2 cellular contexts compared by ENCODE assay signal in the genomic region with DNA sequence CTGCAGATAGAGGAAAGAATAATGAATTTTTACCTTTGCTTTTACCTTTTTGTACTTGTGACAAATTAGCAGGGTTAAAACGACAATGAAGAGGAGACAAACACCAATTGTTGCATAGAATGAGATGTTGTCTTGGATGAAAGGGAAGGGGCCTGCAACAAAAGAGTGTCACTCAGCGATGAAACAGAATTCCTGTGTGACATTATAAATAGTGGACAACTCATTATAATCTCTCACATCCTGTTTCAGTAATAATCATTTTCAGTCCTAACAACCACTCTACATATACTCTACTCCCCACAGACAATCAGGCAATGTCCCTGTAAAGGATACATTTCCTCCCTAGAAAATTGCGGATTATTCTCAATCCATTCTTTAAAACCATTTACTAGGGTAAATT.
A peak's percentile ranks its signal among the peaks of the same experiment; 100 is the strongest.
TF ChIP-seq lines count a peak whose summit lies in the region.

No MANE protein-coding gene starts in this region.

TF ChIP-seq in GM12891, 5 proteins besides CTCF, POLR2A, EP300 and RAD21:
- TF ChIP-seq PAX5 (IDR thresholded peaks at IDR 0.05; ENCODE audit: insufficient read depth, low read length, severe bottlenecking) (no peak), SPI1 (IDR thresholded peaks at IDR 0.05; ENCODE audit: low read depth, low read length) (peak; percentile 56; the same call in 1 of the 2 replicates)
TF ChIP-seq in GM12891: peak in this region for 1.

TF ChIP-seq in GM12878, 131 proteins besides CTCF, POLR2A, EP300 and RAD21:
- TF ChIP-seq NFXL1 (IDR thresholded peaks at IDR 0.05; ENCODE audit: borderline replicate concordance) (no peak), IKZF1 (conservative IDR thresholded peaks at IDR 0.05) (peak; percentile 44; the same call in 1 of the 2 replicates), NR2C1 (IDR thresholded peaks at IDR 0.05) (no peak), PAX8 (IDR thresholded peaks at IDR 0.05) (no peak), NFIC (IDR thresholded peaks at IDR 0.05; ENCODE audit: low read depth, low read length) (0 out of 2 replicates have a peak, but pooled peaks have one; percentile 9), IKZF2 (IDR thresholded peaks at IDR 0.05) (peak; percentile 49 to 66; a peak in 3 of 4 replicates), BMI1 (IDR thresholded peaks at IDR 0.05; ENCODE audit: borderline replicate concordance) (0 out of 2 replicates have a peak, but pooled peaks have one; percentile 28), YBX1 (IDR thresholded peaks at IDR 0.05) (no peak), BCL11A (IDR thresholded peaks at IDR 0.05; ENCODE audit: low read depth, low read length) (no peak), SPI1 (IDR thresholded peaks at IDR 0.05; ENCODE audit: borderline replicate concordance, insufficient read depth, low read depth, low read length) (peak; percentile 54; the same call in 1 of the 2 replicates), SIN3A (IDR thresholded peaks at IDR 0.05; ENCODE audit: low read depth, low read length) (no peak), CREM (IDR thresholded peaks at IDR 0.05; ENCODE audit: low read depth) (no peak), JUNB (IDR thresholded peaks at IDR 0.05) (0 out of 2 replicates have a peak, but pooled peaks have one; percentile 8), SMAD5 (IDR thresholded peaks at IDR 0.05; ENCODE audit: low read depth) (no peak), BACH1 (IDR thresholded peaks at IDR 0.05; ENCODE audit: borderline replicate concordance) (0 out of 2 replicates have a peak, but pooled peaks have one; percentile 25), IRF4 (IDR thresholded peaks at IDR 0.05; ENCODE audit: low read depth, low read length) (no peak), POU2F2 (IDR thresholded peaks at IDR 0.05; ENCODE audit: borderline replicate concordance, low read depth, low read length) (no peak), KAT2A (conservative IDR thresholded peaks at IDR 0.05; ENCODE audit: control insufficient read depth, low read depth, low read length) (no peak), SUPT20H (IDR thresholded peaks at IDR 0.05; ENCODE audit: borderline replicate concordance, control insufficient read depth, low read depth, low read length) (no peak), MTA2 (IDR thresholded peaks at IDR 0.05; ENCODE audit: low read depth) (peak; percentile 76), EZH2 (IDR thresholded peaks at IDR 0.05; ENCODE audit: borderline replicate concordance, control insufficient read depth, low read depth, low read length) (no peak)
- TF ChIP-seq, protein P1, sequence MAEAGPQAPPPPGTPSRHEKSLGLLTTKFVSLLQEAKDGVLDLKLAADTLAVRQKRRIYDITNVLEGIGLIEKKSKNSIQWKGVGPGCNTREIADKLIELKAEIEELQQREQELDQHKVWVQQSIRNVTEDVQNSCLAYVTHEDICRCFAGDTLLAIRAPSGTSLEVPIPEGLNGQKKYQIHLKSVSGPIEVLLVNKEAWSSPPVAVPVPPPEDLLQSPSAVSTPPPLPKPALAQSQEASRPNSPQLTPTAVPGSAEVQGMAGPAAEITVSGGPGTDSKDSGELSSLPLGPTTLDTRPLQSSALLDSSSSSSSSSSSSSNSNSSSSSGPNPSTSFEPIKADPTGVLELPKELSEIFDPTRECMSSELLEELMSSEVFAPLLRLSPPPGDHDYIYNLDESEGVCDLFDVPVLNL (IDR thresholded peaks at IDR 0.05; ENCODE audit: low read depth, low read length) = no peak
- TF ChIP-seq, protein P2, sequence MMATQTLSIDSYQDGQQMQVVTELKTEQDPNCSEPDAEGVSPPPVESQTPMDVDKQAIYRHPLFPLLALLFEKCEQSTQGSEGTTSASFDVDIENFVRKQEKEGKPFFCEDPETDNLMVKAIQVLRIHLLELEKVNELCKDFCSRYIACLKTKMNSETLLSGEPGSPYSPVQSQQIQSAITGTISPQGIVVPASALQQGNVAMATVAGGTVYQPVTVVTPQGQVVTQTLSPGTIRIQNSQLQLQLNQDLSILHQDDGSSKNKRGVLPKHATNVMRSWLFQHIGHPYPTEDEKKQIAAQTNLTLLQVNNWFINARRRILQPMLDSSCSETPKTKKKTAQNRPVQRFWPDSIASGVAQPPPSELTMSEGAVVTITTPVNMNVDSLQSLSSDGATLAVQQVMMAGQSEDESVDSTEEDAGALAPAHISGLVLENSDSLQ (IDR thresholded peaks at IDR 0.05) = peak; percentile 58
- TF ChIP-seq, protein P3, sequence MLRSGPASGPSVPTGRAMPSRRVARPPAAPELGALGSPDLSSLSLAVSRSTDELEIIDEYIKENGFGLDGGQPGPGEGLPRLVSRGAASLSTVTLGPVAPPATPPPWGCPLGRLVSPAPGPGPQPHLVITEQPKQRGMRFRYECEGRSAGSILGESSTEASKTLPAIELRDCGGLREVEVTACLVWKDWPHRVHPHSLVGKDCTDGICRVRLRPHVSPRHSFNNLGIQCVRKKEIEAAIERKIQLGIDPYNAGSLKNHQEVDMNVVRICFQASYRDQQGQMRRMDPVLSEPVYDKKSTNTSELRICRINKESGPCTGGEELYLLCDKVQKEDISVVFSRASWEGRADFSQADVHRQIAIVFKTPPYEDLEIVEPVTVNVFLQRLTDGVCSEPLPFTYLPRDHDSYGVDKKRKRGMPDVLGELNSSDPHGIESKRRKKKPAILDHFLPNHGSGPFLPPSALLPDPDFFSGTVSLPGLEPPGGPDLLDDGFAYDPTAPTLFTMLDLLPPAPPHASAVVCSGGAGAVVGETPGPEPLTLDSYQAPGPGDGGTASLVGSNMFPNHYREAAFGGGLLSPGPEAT (IDR thresholded peaks at IDR 0.05; ENCODE audit: low read depth) = peak; percentile 23; the same call in 1 of the 2 replicates
- TF ChIP-seq, protein P4, sequence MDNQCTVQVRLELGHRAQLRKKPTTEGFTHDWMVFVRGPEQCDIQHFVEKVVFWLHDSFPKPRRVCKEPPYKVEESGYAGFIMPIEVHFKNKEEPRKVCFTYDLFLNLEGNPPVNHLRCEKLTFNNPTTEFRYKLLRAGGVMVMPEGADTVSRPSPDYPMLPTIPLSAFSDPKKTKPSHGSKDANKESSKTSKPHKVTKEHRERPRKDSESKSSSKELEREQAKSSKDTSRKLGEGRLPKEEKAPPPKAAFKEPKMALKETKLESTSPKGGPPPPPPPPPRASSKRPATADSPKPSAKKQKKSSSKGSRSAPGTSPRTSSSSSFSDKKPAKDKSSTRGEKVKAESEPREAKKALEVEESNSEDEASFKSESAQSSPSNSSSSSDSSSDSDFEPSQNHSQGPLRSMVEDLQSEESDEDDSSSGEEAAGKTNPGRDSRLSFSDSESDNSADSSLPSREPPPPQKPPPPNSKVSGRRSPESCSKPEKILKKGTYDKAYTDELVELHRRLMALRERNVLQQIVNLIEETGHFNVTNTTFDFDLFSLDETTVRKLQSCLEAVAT (IDR thresholded peaks at IDR 0.05) = no peak
- TF ChIP-seq, protein P5, sequence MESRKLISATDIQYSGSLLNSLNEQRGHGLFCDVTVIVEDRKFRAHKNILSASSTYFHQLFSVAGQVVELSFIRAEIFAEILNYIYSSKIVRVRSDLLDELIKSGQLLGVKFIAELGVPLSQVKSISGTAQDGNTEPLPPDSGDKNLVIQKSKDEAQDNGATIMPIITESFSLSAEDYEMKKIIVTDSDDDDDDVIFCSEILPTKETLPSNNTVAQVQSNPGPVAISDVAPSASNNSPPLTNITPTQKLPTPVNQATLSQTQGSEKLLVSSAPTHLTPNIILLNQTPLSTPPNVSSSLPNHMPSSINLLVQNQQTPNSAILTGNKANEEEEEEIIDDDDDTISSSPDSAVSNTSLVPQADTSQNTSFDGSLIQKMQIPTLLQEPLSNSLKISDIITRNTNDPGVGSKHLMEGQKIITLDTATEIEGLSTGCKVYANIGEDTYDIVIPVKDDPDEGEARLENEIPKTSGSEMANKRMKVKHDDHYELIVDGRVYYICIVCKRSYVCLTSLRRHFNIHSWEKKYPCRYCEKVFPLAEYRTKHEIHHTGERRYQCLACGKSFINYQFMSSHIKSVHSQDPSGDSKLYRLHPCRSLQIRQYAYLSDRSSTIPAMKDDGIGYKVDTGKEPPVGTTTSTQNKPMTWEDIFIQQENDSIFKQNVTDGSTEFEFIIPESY (IDR thresholded peaks at IDR 0.05) = no peak
- TF ChIP-seq, protein P6, sequence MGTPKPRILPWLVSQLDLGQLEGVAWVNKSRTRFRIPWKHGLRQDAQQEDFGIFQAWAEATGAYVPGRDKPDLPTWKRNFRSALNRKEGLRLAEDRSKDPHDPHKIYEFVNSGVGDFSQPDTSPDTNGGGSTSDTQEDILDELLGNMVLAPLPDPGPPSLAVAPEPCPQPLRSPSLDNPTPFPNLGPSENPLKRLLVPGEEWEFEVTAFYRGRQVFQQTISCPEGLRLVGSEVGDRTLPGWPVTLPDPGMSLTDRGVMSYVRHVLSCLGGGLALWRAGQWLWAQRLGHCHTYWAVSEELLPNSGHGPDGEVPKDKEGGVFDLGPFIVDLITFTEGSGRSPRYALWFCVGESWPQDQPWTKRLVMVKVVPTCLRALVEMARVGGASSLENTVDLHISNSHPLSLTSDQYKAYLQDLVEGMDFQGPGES (IDR thresholded peaks at IDR 0.05) = no peak
- TF ChIP-seq, protein P7, sequence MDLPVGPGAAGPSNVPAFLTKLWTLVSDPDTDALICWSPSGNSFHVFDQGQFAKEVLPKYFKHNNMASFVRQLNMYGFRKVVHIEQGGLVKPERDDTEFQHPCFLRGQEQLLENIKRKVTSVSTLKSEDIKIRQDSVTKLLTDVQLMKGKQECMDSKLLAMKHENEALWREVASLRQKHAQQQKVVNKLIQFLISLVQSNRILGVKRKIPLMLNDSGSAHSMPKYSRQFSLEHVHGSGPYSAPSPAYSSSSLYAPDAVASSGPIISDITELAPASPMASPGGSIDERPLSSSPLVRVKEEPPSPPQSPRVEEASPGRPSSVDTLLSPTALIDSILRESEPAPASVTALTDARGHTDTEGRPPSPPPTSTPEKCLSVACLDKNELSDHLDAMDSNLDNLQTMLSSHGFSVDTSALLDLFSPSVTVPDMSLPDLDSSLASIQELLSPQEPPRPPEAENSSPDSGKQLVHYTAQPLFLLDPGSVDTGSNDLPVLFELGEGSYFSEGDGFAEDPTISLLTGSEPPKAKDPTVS (IDR thresholded peaks at IDR 0.05; ENCODE audit: low read depth, low read length) = no peak
